Comparison of ENCODE assay signal across 1 cellular context in the genomic region with DNA sequence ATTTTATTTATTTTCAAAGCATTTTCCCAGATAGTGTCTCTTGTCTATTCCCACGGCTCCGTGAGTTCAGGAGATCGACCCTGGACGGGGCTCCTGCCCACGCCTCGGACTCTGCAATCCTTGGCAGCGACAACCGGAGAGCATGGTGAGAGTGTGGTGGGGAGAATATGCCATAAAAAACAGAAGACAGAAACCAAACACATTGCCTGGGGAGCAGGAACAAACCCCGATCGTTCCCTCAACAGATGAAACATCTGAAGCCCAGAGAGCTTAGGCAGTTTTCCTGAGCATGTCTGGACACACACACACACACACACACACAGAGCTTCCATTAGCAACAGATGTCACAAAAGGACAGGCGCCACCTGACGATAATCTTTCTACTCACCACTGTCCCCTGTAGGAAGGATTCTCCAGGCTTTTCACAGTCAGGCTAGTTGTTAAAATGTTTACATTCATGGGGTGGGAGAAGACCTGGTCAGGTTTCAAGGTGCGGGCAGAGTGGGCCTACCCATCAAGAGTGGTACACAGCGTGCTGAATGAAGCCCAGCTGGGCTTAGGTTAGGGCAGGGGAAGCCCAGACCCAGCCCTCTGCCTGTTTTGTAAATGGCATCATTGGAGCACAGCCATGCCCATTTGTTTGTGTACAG.
TF ChIP-seq lines count a peak whose summit lies in the region.

No MANE protein-coding gene starts in this region.

TF ChIP-seq in HCT116, 20 proteins besides CTCF, POLR2A, EP300 and RAD21 (continued from another document):
- TF ChIP-seq REST (IDR thresholded peaks at IDR 0.05; ENCODE audit: low read depth) (no peak), ATF3 (IDR thresholded peaks at IDR 0.05) (no peak), EGR1 (IDR thresholded peaks at IDR 0.05; ENCODE audit: low read depth) (no peak), EZH2 (IDR thresholded peaks at IDR 0.05) (no peak), YY1 (IDR thresholded peaks at IDR 0.05; ENCODE audit: extremely low read depth, insufficient replicate concordance, low read depth, low read length) (no peak), CEBPB (IDR thresholded peaks at IDR 0.05; ENCODE audit: low read depth) (no peak)
- TF ChIP-seq, protein P1, sequence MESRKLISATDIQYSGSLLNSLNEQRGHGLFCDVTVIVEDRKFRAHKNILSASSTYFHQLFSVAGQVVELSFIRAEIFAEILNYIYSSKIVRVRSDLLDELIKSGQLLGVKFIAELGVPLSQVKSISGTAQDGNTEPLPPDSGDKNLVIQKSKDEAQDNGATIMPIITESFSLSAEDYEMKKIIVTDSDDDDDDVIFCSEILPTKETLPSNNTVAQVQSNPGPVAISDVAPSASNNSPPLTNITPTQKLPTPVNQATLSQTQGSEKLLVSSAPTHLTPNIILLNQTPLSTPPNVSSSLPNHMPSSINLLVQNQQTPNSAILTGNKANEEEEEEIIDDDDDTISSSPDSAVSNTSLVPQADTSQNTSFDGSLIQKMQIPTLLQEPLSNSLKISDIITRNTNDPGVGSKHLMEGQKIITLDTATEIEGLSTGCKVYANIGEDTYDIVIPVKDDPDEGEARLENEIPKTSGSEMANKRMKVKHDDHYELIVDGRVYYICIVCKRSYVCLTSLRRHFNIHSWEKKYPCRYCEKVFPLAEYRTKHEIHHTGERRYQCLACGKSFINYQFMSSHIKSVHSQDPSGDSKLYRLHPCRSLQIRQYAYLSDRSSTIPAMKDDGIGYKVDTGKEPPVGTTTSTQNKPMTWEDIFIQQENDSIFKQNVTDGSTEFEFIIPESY (IDR thresholded peaks at IDR 0.05; ENCODE audit: extremely low read depth, insufficient replicate concordance, low read length): no peak
